ENCODE assay signal across 8 cellular contexts in the genomic region with DNA sequence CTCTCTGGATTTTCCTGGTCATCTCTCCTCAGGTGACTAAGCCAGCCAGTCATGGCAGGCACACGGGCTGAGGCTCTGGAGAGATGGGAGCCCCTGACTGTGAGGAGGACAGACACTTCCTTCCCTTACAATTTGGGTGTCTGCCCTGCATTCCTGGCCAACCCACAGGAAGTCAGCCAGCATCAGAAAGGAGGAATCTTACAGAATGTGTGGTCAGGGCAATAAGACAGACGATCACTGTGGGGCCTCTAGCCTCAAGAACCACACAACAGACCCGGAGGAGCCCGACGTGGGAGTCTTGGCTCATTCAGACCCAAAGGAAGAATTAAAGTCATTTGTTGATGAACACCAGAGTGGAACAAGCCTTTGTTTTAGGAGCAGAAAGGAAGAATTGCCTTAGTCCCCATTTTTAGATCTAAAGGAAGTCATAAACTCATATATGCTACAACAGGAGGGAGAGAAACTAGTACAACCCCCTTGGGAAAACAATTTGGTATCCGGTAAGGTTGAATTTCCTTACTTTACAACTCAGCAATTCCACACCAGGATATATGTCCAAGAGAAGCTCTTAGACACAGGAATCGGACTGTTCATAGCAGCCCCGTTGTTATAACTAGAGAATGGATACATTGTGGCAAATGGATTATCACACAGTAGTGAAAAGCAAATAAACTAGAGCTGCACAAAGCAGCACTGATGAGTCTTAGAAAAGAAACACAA.
DNase-seq lines count a peak whose midpoint lies in the region; ATAC-seq, FAIRE-seq and TF ChIP-seq lines count a peak whose summit lies in the region.

No MANE protein-coding gene starts in this region.

- no peak overlapping the region for H3K4me3 ChIP-seq in coronary artery
- no peak overlapping the region for H3K4me3 ChIP-seq in muscle layer of duodenum (ENCODE audit: low read depth in 1 of 2, low read length in 2 of 2)
- no peak overlapping the region for H3K4me3 ChIP-seq in small intestine (ENCODE audit: low read depth in 1 of 2, low read length in 2 of 2)

- DNase-seq in C1 segment of cervical spinal cord (lab: John Stamatoyannopoulos, UW) = peak in 8 of 14 donors; percentile 15 to 81 (median 34)
- DNase-seq in NOMO-1 treated with DMSO at 0.1 percent for 48 hours (lab: John Stamatoyannopoulos, UW; ENCODE audit: unreplicated experiment) = peak; percentile 47
- no peak for DNase-seq in coronary artery (ENCODE audit: low spot score)
- no peak for DNase-seq in NCI-H69 (lab: John Stamatoyannopoulos, UW)
- no peak for DNase-seq in small intestine

- H3K27me3 ChIP-seq in muscle layer of duodenum (ENCODE audit: low read depth, low read length) (no peaks in the 10 kb centered on the region), small intestine (ENCODE audit: control insufficient read depth in 2 of 2, insufficient read depth in 2 of 2, low read length in 2 of 2) (no peaks in the 10 kb centered on the region)

- peak overlapping the region; percentile 47 to 54 for H3K27ac ChIP-seq in coronary artery
- peak overlapping the region; percentile 32 for H3K27ac ChIP-seq in muscle layer of duodenum (ENCODE audit: low read length)
- H3K27ac ChIP-seq in small intestine (ENCODE audit: low read depth in 1 of 2, low read length in 1 of 2) = peak overlapping the region in 1 of 2 donors; percentile 64

- 53 to 77% (median 68%) methylated on average over 8 of the region's 8 CpGs for whole genome bisulfite sequencing in small intestine, 3 donors

- H3K36me3 ChIP-seq in muscle layer of duodenum (ENCODE audit: control insufficient read depth in 1 of 2, insufficient read depth in 2 of 2, low read length in 2 of 2) = no peaks in the 10 kb centered on the region
- no peaks in the 10 kb centered on the region for H3K36me3 ChIP-seq in small intestine (ENCODE audit: control insufficient read depth in 2 of 2, insufficient read depth in 2 of 2, low read length in 2 of 2)

- no peak for TF ChIP-seq CTCF in coronary artery (IDR thresholded peaks at IDR 0.05)

- peaks cover 18 to 35% of the 10 kb centered on the region in 2 donors for H3K4me1 ChIP-seq in muscle layer of duodenum (ENCODE audit: control insufficient read depth in 1 of 2, insufficient read depth in 2 of 2, low read length in 2 of 2)
- H3K4me1 ChIP-seq in small intestine (ENCODE audit: control insufficient read depth in 2 of 2, insufficient read depth in 1 of 2, low read depth in 1 of 2, low read length in 1 of 2) = peaks cover 0 to 11% of the 10 kb centered on the region in 2 donors

- no peaks in the 10 kb centered on the region for H3K9me3 ChIP-seq in muscle layer of duodenum (ENCODE audit: control insufficient read depth in 1 of 2, low read length in 2 of 2)
- no peaks in the 10 kb centered on the region for H3K9me3 ChIP-seq in small intestine (ENCODE audit: control insufficient read depth, low read depth)

- ATAC-seq in HG02588 (IDR thresholded peaks at IDR 0.05; ENCODE audit: unreplicated experiment) = no peak
- ATAC-seq in HG03025 (IDR thresholded peaks at IDR 0.05; ENCODE audit: low FRiP score, unreplicated experiment) = no peak

- FAIRE-seq in small intestine (lab: Jason Lieb, UNC) = no peak

Comparison
In these comparisons a context has a peak if more than half of its experiments do, and no peak if none do; other contexts are left out.
1. DNase-seq: peak in C1 segment of cervical spinal cord (8 of 14) and NOMO-1 treated with DMSO at 0.1 percent for 48 hours (single experiment); none in coronary artery (single experiment), NCI-H69 (single experiment) and small intestine (single experiment).